Comparison of ENCODE assay signal across 8 cellular contexts in genomic region chr1:204746838-204747442, GRCh38.
DNase-seq lines count a peak whose midpoint lies in the region; ATAC-seq and TF ChIP-seq lines count a peak whose summit lies in the region.

No MANE protein-coding gene starts in this region.

- no peaks in the 10 kb centered on the region for H3F3A ChIP-seq in PC-9 (ENCODE audit: insufficient read depth, low read depth)

- H3K27me3 ChIP-seq in CD4-positive, alpha-beta memory T cell (ENCODE audit: insufficient read depth, low read length), result peaks cover 4% of the 10 kb centered on the region
- peaks cover 2% of the 10 kb centered on the region; the same call in 1 of the 2 replicates for H3K27me3 ChIP-seq in PC-9 (ENCODE audit: insufficient read depth, low read depth)

- POLR2A ChIA-PET in CD4-positive, alpha-beta memory T cell (lab: Charles Lee; ENCODE audit: partially characterized antibody), result interaction anchor here (0.7 kb wide), 1 partner anchor 835 kb away, joined by 3 read pairs; no protein-coding TSS in a partner anchor
- POLR2A ChIA-PET in PC-9 (lab: Charles Lee; ENCODE audit: unreplicated experiment), result no interaction called here

- ATAC-seq in GM18505 (IDR thresholded peaks at IDR 0.05; ENCODE audit: unreplicated experiment), result no peak
- ATAC-seq in HG03159 (IDR thresholded peaks at IDR 0.05; ENCODE audit: unreplicated experiment), result no peak

- no TSS peak for BruUV-seq in PC-9 (replicated peaks; lab: Mats Ljungman, UMichigan)

- no peaks in the 10 kb centered on the region for H3K36me3 Mint-ChIP-seq in CD4-positive, alpha-beta memory T cell
- H3K36me3 Mint-ChIP-seq in HFFc6 (ENCODE audit: low read depth), result no peaks in the 10 kb centered on the region
- H3K36me3 Mint-ChIP-seq in progenitor cell of endocrine pancreas (ENCODE audit: insufficient read depth), result no peaks in the 10 kb centered on the region

- H3K4me2 ChIP-seq in PC-9, result no peak overlapping the region

- peaks cover 15 to 23% of the 10 kb centered on the region in 2 donors for H3K27me3 Mint-ChIP-seq in CD4-positive, alpha-beta memory T cell
- H3K27me3 Mint-ChIP-seq in HFFc6 (ENCODE audit: insufficient read depth), result peaks cover 29% of the 10 kb centered on the region
- peaks cover 14% of the 10 kb centered on the region for H3K27me3 Mint-ChIP-seq in progenitor cell of endocrine pancreas

- no peak overlapping the region for H2AFZ ChIP-seq in PC-9

- no peak overlapping the region for H3K4me3 Mint-ChIP-seq in CD4-positive, alpha-beta memory T cell
- H3K4me3 Mint-ChIP-seq in HFFc6 (no peak overlapping the region), progenitor cell of endocrine pancreas (ENCODE audit: low read depth) (no peak overlapping the region)

- no peaks in the 10 kb centered on the region for H4K20me1 ChIP-seq in PC-9 (ENCODE audit: insufficient read depth)

- intact Hi-C loops in CD4-positive, alpha-beta memory T cell (cut with micrococcal nuclease), result loop anchor here (2.0 kb wide), 1 partner anchor 16 kb away; no protein-coding TSS in a partner anchor
- intact Hi-C loops in PC-9 (cut with micrococcal nuclease; ENCODE audit: unreplicated experiment), result no loop called here

- no peak overlapping the region for H3K4me3 ChIP-seq in CD4-positive, alpha-beta memory T cell (ENCODE audit: low read length in 2 of 2)
- no peak overlapping the region for H3K4me3 ChIP-seq in PC-9

- peak in 4 of 5 donors; percentile 38 to 48 (median 45) for DNase-seq in CD4-positive, alpha-beta memory T cell
- DNase-seq in HFFc6, result peak; percentile 17
- DNase-seq in PC-9, result peak in 1 of 2 experiments; percentile 51
- peak; percentile 3 for DNase-seq in activated T-helper 1 cell treated with Interleukin-2 at 50 U/mL for 16 hours (ENCODE audit: low read depth)
- DNase-seq in germinal center (ENCODE audit: low spot score), result peak; percentile 46
- peak; percentile 38 for DNase-seq in progenitor cell of endocrine pancreas (ENCODE audit: low spot score, unreplicated experiment)

- H3K9me3 ChIP-seq in CD4-positive, alpha-beta memory T cell (ENCODE audit: control insufficient read depth in 1 of 2, low read length in 2 of 2), result no peaks in the 10 kb centered on the region
- no peaks in the 10 kb centered on the region for H3K9me3 ChIP-seq in PC-9 (ENCODE audit: insufficient read depth, low read depth)

- no peak overlapping the region for H3K27ac Mint-ChIP-seq in CD4-positive, alpha-beta memory T cell
- H3K27ac Mint-ChIP-seq in HFFc6, result no peak overlapping the region
- H3K27ac Mint-ChIP-seq in progenitor cell of endocrine pancreas, result no peak overlapping the region

- no peaks in the 10 kb centered on the region for H3K9me2 ChIP-seq in PC-9 (ENCODE audit: insufficient read depth)

- H3K9me3 Mint-ChIP-seq in CD4-positive, alpha-beta memory T cell, result peaks cover 0 to 2% (median 0%) of the 10 kb centered on the region in 8 donors
- H3K9me3 Mint-ChIP-seq in HFFc6 (no peaks in the 10 kb centered on the region), progenitor cell of endocrine pancreas (ENCODE audit: low read depth) (no peaks in the 10 kb centered on the region)

- CTCF ChIA-PET in CD4-positive, alpha-beta memory T cell (lab: Charles Lee; ENCODE audit: partially characterized antibody), result interaction anchor here (0.6 to 5.0 kb wide), 17 partner anchors 9 to 167 kb away, joined by 3 to 29 read pairs (median 4); no protein-coding TSS in a partner anchor
- CTCF ChIA-PET in PC-9 (lab: Charles Lee), result interaction anchor here (0.6 to 1.7 kb wide), 2 partner anchors 17 to 67 kb away, joined by 3 to 4 read pairs; no protein-coding TSS in a partner anchor

- no peak overlapping the region for H3K27ac ChIP-seq in CD4-positive, alpha-beta memory T cell (ENCODE audit: low read depth, low read length)
- no peak overlapping the region for H3K27ac ChIP-seq in PC-9

- no peaks in the 10 kb centered on the region for H3K36me3 ChIP-seq in CD4-positive, alpha-beta memory T cell (ENCODE audit: insufficient read depth, low read length)
- no peaks in the 10 kb centered on the region for H3K36me3 ChIP-seq in PC-9 (ENCODE audit: low read depth)

- TF ChIP-seq POLR2A in GM18505 (IDR thresholded peaks at IDR 0.05; ENCODE audit: borderline replicate concordance, extremely low read depth, insufficient read depth, insufficient read length), result no peak

- H3K4me1 Mint-ChIP-seq in CD4-positive, alpha-beta memory T cell, result no peaks in the 10 kb centered on the region
- no peaks in the 10 kb centered on the region for H3K4me1 Mint-ChIP-seq in HFFc6 (ENCODE audit: low read depth)
- peaks cover 12% of the 10 kb centered on the region for H3K4me1 Mint-ChIP-seq in progenitor cell of endocrine pancreas (ENCODE audit: low read depth)

- H3K4me1 ChIP-seq in CD4-positive, alpha-beta memory T cell (ENCODE audit: insufficient read depth, low read length), result no peaks in the 10 kb centered on the region
- H3K4me1 ChIP-seq in PC-9 (replicated peaks; ENCODE audit: insufficient read depth), result peaks cover 8% of the 10 kb centered on the region; the same call in 1 of the 2 replicates

- TF ChIP-seq CTCF in HFFc6 (IDR thresholded peaks at IDR 0.05) (peak; percentile 92), PC-9 (conservative IDR thresholded peaks at IDR 0.05) (peak; percentile 94), progenitor cell of endocrine pancreas (IDR thresholded peaks at IDR 0.05; ENCODE audit: unreplicated experiment) (peak; percentile 89)

- no peaks in the 10 kb centered on the region for H3K79me2 ChIP-seq in PC-9 (ENCODE audit: low read depth)
